1 cellular context compared by ENCODE assay signal in the genomic region with DNA sequence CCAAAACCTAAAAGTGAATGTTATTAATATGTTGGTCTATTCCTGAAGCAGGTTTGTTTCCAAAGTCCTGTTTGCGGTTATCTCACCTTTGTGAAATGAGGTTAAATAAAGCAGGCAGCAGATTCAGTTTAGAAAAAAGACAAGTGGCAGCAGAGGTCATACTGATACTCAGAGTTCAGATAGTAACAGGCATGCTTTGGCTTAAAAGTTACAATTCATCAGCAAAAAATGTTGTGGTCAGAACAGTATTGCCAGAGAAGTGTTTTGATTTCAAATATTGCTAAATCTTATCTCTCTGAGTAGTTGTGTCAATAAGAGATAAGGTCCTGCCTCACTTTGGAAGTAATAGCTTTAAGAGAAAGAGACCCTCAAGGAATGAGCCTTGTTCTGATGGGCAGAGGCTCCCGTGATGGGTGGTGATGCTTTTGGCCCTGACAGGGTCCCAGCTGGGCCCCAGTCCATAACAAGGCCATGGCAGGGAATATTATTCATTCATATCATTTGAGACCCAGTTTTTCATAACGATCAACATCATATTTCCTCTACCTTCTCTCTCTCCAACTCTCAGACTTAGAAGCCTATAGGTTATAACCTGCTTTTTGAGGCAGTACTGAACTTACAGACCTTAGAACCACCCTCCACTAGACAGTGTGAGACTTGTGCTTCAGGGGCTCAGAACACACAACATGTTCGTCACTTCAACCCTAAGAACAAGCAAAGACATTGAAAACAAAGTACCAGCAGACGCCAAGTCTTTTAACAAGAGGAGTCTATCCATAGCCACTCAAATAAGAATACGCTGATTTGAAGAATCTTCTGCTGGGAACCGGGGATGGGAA.
A peak's percentile ranks its signal among the peaks of the same experiment; 100 is the strongest.
TF ChIP-seq lines count a peak whose summit lies in the region.

No MANE protein-coding gene starts in this region.

TF ChIP-seq in HepG2, 621 proteins besides CTCF, POLR2A, EP300 and RAD21 (continued from another document and continues in another):
- no peak for TF ChIP-seq PAWR (CRISPR knock-in tag; IDR thresholded peaks at IDR 0.05; ENCODE audit: borderline replicate concordance)
- no peak for TF ChIP-seq RFX5 (IDR thresholded peaks at IDR 0.05; ENCODE audit: low read depth, low read length)
- TF ChIP-seq RBFOX2 (IDR thresholded peaks at IDR 0.05; ENCODE audit: low read depth, low read length), result no peak
- no peak for TF ChIP-seq MEIS1 (CRISPR knock-in tag; IDR thresholded peaks at IDR 0.05; ENCODE audit: borderline replicate concordance)
- no peak for TF ChIP-seq GABPB1 (CRISPR knock-in tag; IDR thresholded peaks at IDR 0.05)
- peak; percentile 94 for TF ChIP-seq FOXA3 (CRISPR knock-in tag; IDR thresholded peaks at IDR 0.05)
- no peak for TF ChIP-seq ZNF383 (CRISPR knock-in tag; IDR thresholded peaks at IDR 0.05; ENCODE audit: borderline replicate concordance)
- no peak for TF ChIP-seq DPF2 (CRISPR knock-in tag; IDR thresholded peaks at IDR 0.05; ENCODE audit: borderline replicate concordance, low read depth)
- no peak for TF ChIP-seq BORCS8-MEF2B (CRISPR knock-in tag; IDR thresholded peaks at IDR 0.05)
- TF ChIP-seq ZNF780A (CRISPR knock-in tag; IDR thresholded peaks at IDR 0.05), result no peak
- no peak for TF ChIP-seq CENPT (CRISPR knock-in tag; IDR thresholded peaks at IDR 0.05; ENCODE audit: low read depth)
- TF ChIP-seq KLF9 (CRISPR knock-in tag; IDR thresholded peaks at IDR 0.05; ENCODE audit: low read depth), result no peak
- TF ChIP-seq ATM (IDR thresholded peaks at IDR 0.05; ENCODE audit: borderline replicate concordance), result no peak
- TF ChIP-seq, protein P1, sequence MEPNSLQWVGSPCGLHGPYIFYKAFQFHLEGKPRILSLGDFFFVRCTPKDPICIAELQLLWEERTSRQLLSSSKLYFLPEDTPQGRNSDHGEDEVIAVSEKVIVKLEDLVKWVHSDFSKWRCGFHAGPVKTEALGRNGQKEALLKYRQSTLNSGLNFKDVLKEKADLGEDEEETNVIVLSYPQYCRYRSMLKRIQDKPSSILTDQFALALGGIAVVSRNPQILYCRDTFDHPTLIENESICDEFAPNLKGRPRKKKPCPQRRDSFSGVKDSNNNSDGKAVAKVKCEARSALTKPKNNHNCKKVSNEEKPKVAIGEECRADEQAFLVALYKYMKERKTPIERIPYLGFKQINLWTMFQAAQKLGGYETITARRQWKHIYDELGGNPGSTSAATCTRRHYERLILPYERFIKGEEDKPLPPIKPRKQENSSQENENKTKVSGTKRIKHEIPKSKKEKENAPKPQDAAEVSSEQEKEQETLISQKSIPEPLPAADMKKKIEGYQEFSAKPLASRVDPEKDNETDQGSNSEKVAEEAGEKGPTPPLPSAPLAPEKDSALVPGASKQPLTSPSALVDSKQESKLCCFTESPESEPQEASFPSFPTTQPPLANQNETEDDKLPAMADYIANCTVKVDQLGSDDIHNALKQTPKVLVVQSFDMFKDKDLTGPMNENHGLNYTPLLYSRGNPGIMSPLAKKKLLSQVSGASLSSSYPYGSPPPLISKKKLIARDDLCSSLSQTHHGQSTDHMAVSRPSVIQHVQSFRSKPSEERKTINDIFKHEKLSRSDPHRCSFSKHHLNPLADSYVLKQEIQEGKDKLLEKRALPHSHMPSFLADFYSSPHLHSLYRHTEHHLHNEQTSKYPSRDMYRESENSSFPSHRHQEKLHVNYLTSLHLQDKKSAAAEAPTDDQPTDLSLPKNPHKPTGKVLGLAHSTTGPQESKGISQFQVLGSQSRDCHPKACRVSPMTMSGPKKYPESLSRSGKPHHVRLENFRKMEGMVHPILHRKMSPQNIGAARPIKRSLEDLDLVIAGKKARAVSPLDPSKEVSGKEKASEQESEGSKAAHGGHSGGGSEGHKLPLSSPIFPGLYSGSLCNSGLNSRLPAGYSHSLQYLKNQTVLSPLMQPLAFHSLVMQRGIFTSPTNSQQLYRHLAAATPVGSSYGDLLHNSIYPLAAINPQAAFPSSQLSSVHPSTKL (CRISPR knock-in tag; IDR thresholded peaks at IDR 0.05), result peak; percentile 96
- TF ChIP-seq, protein P2, sequence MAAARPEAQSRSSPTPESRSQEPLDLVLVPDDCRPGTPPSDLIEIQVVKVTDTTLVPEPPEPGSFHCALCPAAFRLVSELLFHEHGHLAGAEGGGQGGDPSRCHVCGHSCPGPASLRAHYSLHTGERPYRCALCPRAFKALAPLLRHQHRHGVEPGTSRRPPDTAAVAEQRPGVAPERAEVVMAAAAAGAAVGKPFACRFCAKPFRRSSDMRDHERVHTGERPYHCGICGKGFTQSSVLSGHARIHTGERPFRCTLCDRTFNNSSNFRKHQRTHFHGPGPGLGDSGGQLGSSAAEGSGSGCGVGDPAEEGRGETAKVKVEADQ (CRISPR knock-in tag; IDR thresholded peaks at IDR 0.05; ENCODE audit: borderline replicate concordance), result no peak
- TF ChIP-seq ZNF709 (CRISPR knock-in tag; IDR thresholded peaks at IDR 0.05), result no peak
- TF ChIP-seq, protein P3, sequence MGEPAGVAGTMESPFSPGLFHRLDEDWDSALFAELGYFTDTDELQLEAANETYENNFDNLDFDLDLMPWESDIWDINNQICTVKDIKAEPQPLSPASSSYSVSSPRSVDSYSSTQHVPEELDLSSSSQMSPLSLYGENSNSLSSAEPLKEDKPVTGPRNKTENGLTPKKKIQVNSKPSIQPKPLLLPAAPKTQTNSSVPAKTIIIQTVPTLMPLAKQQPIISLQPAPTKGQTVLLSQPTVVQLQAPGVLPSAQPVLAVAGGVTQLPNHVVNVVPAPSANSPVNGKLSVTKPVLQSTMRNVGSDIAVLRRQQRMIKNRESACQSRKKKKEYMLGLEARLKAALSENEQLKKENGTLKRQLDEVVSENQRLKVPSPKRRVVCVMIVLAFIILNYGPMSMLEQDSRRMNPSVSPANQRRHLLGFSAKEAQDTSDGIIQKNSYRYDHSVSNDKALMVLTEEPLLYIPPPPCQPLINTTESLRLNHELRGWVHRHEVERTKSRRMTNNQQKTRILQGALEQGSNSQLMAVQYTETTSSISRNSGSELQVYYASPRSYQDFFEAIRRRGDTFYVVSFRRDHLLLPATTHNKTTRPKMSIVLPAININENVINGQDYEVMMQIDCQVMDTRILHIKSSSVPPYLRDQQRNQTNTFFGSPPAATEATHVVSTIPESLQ (CRISPR knock-in tag; conservative IDR thresholded peaks at IDR 0.05), result no peak
- TF ChIP-seq KLF15 (CRISPR knock-in tag; IDR thresholded peaks at IDR 0.05; ENCODE audit: borderline replicate concordance), result no peak
- TF ChIP-seq, protein P4, sequence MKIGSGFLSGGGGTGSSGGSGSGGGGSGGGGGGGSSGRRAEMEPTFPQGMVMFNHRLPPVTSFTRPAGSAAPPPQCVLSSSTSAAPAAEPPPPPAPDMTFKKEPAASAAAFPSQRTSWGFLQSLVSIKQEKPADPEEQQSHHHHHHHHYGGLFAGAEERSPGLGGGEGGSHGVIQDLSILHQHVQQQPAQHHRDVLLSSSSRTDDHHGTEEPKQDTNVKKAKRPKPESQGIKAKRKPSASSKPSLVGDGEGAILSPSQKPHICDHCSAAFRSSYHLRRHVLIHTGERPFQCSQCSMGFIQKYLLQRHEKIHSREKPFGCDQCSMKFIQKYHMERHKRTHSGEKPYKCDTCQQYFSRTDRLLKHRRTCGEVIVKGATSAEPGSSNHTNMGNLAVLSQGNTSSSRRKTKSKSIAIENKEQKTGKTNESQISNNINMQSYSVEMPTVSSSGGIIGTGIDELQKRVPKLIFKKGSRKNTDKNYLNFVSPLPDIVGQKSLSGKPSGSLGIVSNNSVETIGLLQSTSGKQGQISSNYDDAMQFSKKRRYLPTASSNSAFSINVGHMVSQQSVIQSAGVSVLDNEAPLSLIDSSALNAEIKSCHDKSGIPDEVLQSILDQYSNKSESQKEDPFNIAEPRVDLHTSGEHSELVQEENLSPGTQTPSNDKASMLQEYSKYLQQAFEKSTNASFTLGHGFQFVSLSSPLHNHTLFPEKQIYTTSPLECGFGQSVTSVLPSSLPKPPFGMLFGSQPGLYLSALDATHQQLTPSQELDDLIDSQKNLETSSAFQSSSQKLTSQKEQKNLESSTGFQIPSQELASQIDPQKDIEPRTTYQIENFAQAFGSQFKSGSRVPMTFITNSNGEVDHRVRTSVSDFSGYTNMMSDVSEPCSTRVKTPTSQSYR (CRISPR knock-in tag; IDR thresholded peaks at IDR 0.05; ENCODE audit: borderline replicate concordance), result peak; percentile 18; the same call in 1 of the 2 replicates
- TF ChIP-seq KMT2A (CRISPR knock-in tag; IDR thresholded peaks at IDR 0.05), result no peak
- TF ChIP-seq, protein P5, sequence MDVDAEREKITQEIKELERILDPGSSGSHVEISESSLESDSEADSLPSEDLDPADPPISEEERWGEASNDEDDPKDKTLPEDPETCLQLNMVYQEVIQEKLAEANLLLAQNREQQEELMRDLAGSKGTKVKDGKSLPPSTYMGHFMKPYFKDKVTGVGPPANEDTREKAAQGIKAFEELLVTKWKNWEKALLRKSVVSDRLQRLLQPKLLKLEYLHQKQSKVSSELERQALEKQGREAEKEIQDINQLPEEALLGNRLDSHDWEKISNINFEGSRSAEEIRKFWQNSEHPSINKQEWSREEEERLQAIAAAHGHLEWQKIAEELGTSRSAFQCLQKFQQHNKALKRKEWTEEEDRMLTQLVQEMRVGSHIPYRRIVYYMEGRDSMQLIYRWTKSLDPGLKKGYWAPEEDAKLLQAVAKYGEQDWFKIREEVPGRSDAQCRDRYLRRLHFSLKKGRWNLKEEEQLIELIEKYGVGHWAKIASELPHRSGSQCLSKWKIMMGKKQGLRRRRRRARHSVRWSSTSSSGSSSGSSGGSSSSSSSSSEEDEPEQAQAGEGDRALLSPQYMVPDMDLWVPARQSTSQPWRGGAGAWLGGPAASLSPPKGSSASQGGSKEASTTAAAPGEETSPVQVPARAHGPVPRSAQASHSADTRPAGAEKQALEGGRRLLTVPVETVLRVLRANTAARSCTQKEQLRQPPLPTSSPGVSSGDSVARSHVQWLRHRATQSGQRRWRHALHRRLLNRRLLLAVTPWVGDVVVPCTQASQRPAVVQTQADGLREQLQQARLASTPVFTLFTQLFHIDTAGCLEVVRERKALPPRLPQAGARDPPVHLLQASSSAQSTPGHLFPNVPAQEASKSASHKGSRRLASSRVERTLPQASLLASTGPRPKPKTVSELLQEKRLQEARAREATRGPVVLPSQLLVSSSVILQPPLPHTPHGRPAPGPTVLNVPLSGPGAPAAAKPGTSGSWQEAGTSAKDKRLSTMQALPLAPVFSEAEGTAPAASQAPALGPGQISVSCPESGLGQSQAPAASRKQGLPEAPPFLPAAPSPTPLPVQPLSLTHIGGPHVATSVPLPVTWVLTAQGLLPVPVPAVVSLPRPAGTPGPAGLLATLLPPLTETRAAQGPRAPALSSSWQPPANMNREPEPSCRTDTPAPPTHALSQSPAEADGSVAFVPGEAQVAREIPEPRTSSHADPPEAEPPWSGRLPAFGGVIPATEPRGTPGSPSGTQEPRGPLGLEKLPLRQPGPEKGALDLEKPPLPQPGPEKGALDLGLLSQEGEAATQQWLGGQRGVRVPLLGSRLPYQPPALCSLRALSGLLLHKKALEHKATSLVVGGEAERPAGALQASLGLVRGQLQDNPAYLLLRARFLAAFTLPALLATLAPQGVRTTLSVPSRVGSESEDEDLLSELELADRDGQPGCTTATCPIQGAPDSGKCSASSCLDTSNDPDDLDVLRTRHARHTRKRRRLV (CRISPR knock-in tag; IDR thresholded peaks at IDR 0.05), result no peak
- TF ChIP-seq ZNF432 (CRISPR knock-in tag; IDR thresholded peaks at IDR 0.05; ENCODE audit: borderline replicate concordance), result no peak
- peak; percentile 72 for TF ChIP-seq MAFK (conservative IDR thresholded peaks at IDR 0.05 in 1 of 2, IDR thresholded peaks at IDR 0.05 in 1 of 2; ENCODE audit: low read length in 2 of 2)
- no peak for TF ChIP-seq CCAR2 (optimal IDR thresholded peaks at IDR 0.05; ENCODE audit: low read depth, low read length)
- TF ChIP-seq TCF7L2 (IDR thresholded peaks at IDR 0.05; ENCODE audit: low read depth, low read length), result peak; percentile 62
- TF ChIP-seq ZNF253 (CRISPR knock-in tag; IDR thresholded peaks at IDR 0.05; ENCODE audit: borderline replicate concordance), result no peak
- no peak for TF ChIP-seq ZSCAN29 (CRISPR knock-in tag; conservative IDR thresholded peaks at IDR 0.05)
- TF ChIP-seq SOX13 (IDR thresholded peaks at IDR 0.05), result no peak
- TF ChIP-seq SOX13 (CRISPR knock-in tag; conservative IDR thresholded peaks at IDR 0.05 in 1 of 2, IDR thresholded peaks at IDR 0.05 in 1 of 2), result peak in 1 of 2 experiments; percentile 87; a peak in 2 of 4 replicates
- TF ChIP-seq ZNF138 (CRISPR knock-in tag; IDR thresholded peaks at IDR 0.05; ENCODE audit: low read depth), result no peak
- TF ChIP-seq ATF1 (CRISPR knock-in tag; IDR thresholded peaks at IDR 0.05), result peak; percentile 53
- peak; percentile 99 for TF ChIP-seq HMG20B (CRISPR knock-in tag; conservative IDR thresholded peaks at IDR 0.05)
- 0 out of 2 replicates have a peak, but pooled peaks have one; percentile 48 for TF ChIP-seq MBD4 (IDR thresholded peaks at IDR 0.05; ENCODE audit: borderline replicate concordance, low read length)
- TF ChIP-seq PHF21A (CRISPR knock-in tag; IDR thresholded peaks at IDR 0.05), result peak; percentile 53; the same call in 1 of the 2 replicates
- no peak for TF ChIP-seq ZFP36L2 (CRISPR knock-in tag; IDR thresholded peaks at IDR 0.05)
- no peak for TF ChIP-seq STAT5B (CRISPR knock-in tag; IDR thresholded peaks at IDR 0.05)
- TF ChIP-seq, protein P6, sequence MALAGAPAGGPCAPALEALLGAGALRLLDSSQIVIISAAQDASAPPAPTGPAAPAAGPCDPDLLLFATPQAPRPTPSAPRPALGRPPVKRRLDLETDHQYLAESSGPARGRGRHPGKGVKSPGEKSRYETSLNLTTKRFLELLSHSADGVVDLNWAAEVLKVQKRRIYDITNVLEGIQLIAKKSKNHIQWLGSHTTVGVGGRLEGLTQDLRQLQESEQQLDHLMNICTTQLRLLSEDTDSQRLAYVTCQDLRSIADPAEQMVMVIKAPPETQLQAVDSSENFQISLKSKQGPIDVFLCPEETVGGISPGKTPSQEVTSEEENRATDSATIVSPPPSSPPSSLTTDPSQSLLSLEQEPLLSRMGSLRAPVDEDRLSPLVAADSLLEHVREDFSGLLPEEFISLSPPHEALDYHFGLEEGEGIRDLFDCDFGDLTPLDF (CRISPR knock-in tag; IDR thresholded peaks at IDR 0.05), result no peak
- TF ChIP-seq ZBTB21 (CRISPR knock-in tag; IDR thresholded peaks at IDR 0.05), result no peak
- peak; percentile 84 for TF ChIP-seq TBX2 (CRISPR knock-in tag; IDR thresholded peaks at IDR 0.05; ENCODE audit: borderline replicate concordance)
- TF ChIP-seq EHMT2 (IDR thresholded peaks at IDR 0.05; ENCODE audit: borderline replicate concordance, low read depth, low read length), result no peak
- TF ChIP-seq MED13 (CRISPR knock-in tag; IDR thresholded peaks at IDR 0.05), result no peak
- no peak for TF ChIP-seq NRL (CRISPR knock-in tag; IDR thresholded peaks at IDR 0.05; ENCODE audit: borderline replicate concordance)
- TF ChIP-seq ZNF235 (CRISPR knock-in tag; IDR thresholded peaks at IDR 0.05; ENCODE audit: borderline replicate concordance), result no peak
- TF ChIP-seq ZSCAN25 (CRISPR knock-in tag; IDR thresholded peaks at IDR 0.05), result no peak
- TF ChIP-seq, protein P7, sequence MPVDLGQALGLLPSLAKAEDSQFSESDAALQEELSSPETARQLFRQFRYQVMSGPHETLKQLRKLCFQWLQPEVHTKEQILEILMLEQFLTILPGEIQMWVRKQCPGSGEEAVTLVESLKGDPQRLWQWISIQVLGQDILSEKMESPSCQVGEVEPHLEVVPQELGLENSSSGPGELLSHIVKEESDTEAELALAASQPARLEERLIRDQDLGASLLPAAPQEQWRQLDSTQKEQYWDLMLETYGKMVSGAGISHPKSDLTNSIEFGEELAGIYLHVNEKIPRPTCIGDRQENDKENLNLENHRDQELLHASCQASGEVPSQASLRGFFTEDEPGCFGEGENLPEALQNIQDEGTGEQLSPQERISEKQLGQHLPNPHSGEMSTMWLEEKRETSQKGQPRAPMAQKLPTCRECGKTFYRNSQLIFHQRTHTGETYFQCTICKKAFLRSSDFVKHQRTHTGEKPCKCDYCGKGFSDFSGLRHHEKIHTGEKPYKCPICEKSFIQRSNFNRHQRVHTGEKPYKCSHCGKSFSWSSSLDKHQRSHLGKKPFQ (CRISPR knock-in tag; IDR thresholded peaks at IDR 0.05; ENCODE audit: insufficient replicate concordance), result no peak
- no peak for TF ChIP-seq NONO (IDR thresholded peaks at IDR 0.05)
- no peak for TF ChIP-seq NONO (CRISPR knock-in tag; conservative IDR thresholded peaks at IDR 0.05)
